In genomic region chr5:127567026-127567768, GRCh38 we compare ENCODE assay signal across 10 cellular contexts. TPM values are rescaled to one million over a fixed set of nuclear protein-coding genes. Genes with fewer than 3 reads are reported as not detected.
DNase-seq lines count a peak whose midpoint lies in the region; ATAC-seq and TF ChIP-seq lines count a peak whose summit lies in the region.
"Had no signal": no experiment of that assay in that cellular context is flagged by ENCODE, and none has a peak within 500 bp of the region (broad histone marks: within the 10 kb centered on the region; RNA-seq: fewer than 3 reads in every experiment).

No MANE protein-coding gene starts in this region.

- peak overlapping the region; percentile 42 for H3K4me3 Mint-ChIP-seq in natural killer cell treated with Interleukin-12 subunit alpha and Interleukin-12 subunit beta and Interleukin-15 and Interleukin-18, amount 100 ng/mL, for 72 hours
- H3K4me3 Mint-ChIP-seq in natural killer cell = no peak overlapping the region
- H3K4me3 Mint-ChIP-seq in stimulated activated memory B cell treated with anti-CD40 and anti-IgM and Interleukin-4, amounts not matched to agents 10 μg/mL and 1 μg/mL and 100 μg/mL, for 72 hours = no peak overlapping the region
- no peak overlapping the region for H3K4me3 Mint-ChIP-seq in activated T-helper 1 cell treated with anti-CD3 and anti-CD28 coated beads, Interleukin-12 subunit alpha, Interleukin-12 subunit beta, Interleukin-2, Interleukin-4 antibody, amounts not matched to agents 30 ng/mL and 10 ng/mL and 1 ng/mL, durations not matched to agents 14 hours and 24 hours and 36 hours

- TF ChIP-seq CTCF in natural killer cell (IDR thresholded peaks at IDR 0.05) = no peak

- no peaks in the 10 kb centered on the region for H3K36me3 ChIP-seq in aorta (ENCODE audit: control insufficient read depth in 1 of 2, insufficient read depth in 2 of 2, low read length in 1 of 2)

- H3K9me3 ChIP-seq in aorta (ENCODE audit: control insufficient read depth, low read length) = peaks cover 1% of the 10 kb centered on the region

- no peak overlapping the region for H3K4me3 ChIP-seq in aorta (ENCODE audit: low read length in 2 of 2)

- 58 to 62% methylated on average over 7 of the region's 7 CpGs for WGBS in aorta, 2 donors

- no peaks in the 10 kb centered on the region for H3K4me1 ChIP-seq in aorta (ENCODE audit: control insufficient read depth in 1 of 2, insufficient read depth in 2 of 2, low read length in 2 of 2)

- peaks cover 8% of the 10 kb centered on the region for H3K36me3 Mint-ChIP-seq in natural killer cell treated with Interleukin-12 subunit alpha and Interleukin-12 subunit beta and Interleukin-15 and Interleukin-18, amount 100 ng/mL, for 72 hours
- H3K36me3 Mint-ChIP-seq in natural killer cell = no peaks in the 10 kb centered on the region
- no peaks in the 10 kb centered on the region for H3K36me3 Mint-ChIP-seq in stimulated activated memory B cell treated with anti-CD40 and anti-IgM and Interleukin-4, amounts not matched to agents 10 μg/mL and 1 μg/mL and 100 μg/mL, for 72 hours
- H3K36me3 Mint-ChIP-seq in activated T-helper 1 cell treated with anti-CD3 and anti-CD28 coated beads, Interleukin-12 subunit alpha, Interleukin-12 subunit beta, Interleukin-2, Interleukin-4 antibody, amounts not matched to agents 30 ng/mL and 10 ng/mL and 1 ng/mL, durations not matched to agents 14 hours and 24 hours and 36 hours (ENCODE audit: low read depth) = no peaks in the 10 kb centered on the region
- H3K36me3 Mint-ChIP-seq: activated naive CD4-positive, alpha-beta T cell treated with anti-CD3 and anti-CD28 coated beads, Interleukin-2, amount 10 ng/mL, durations not matched to agents 7 days and 5 days had no signal

- peaks cover 7 to 9% of the 10 kb centered on the region in 2 donors for H3K27me3 Mint-ChIP-seq in natural killer cell treated with Interleukin-12 subunit alpha and Interleukin-12 subunit beta and Interleukin-15 and Interleukin-18, amount 100 ng/mL, for 72 hours
- H3K27me3 Mint-ChIP-seq in natural killer cell (ENCODE audit: low read depth in 2 of 2) = peaks cover 15 to 21% of the 10 kb centered on the region in 2 donors
- H3K27me3 Mint-ChIP-seq in stimulated activated memory B cell treated with anti-CD40 and anti-IgM and Interleukin-4, amounts not matched to agents 10 μg/mL and 1 μg/mL and 100 μg/mL, for 72 hours = peaks cover 52% of the 10 kb centered on the region
- H3K27me3 Mint-ChIP-seq in activated T-helper 1 cell treated with anti-CD3 and anti-CD28 coated beads, Interleukin-12 subunit alpha, Interleukin-12 subunit beta, Interleukin-2, Interleukin-4 antibody, amounts not matched to agents 30 ng/mL and 10 ng/mL and 1 ng/mL, durations not matched to agents 14 hours and 24 hours and 36 hours (ENCODE audit: insufficient read depth) = peaks cover 12% of the 10 kb centered on the region

- H3K27ac Mint-ChIP-seq in natural killer cell treated with Interleukin-12 subunit alpha and Interleukin-12 subunit beta and Interleukin-15 and Interleukin-18, amount 100 ng/mL, for 72 hours = no peak overlapping the region
- no peak overlapping the region for H3K27ac Mint-ChIP-seq in natural killer cell
- no peak overlapping the region for H3K27ac Mint-ChIP-seq in stimulated activated memory B cell treated with anti-CD40 and anti-IgM and Interleukin-4, amounts not matched to agents 10 μg/mL and 1 μg/mL and 100 μg/mL, for 72 hours
- H3K27ac Mint-ChIP-seq in activated T-helper 1 cell treated with anti-CD3 and anti-CD28 coated beads, Interleukin-12 subunit alpha, Interleukin-12 subunit beta, Interleukin-2, Interleukin-4 antibody, amounts not matched to agents 30 ng/mL and 10 ng/mL and 1 ng/mL, durations not matched to agents 14 hours and 24 hours and 36 hours = no peak overlapping the region
- H3K27ac Mint-ChIP-seq: activated naive CD4-positive, alpha-beta T cell treated with anti-CD3 and anti-CD28 coated beads, Interleukin-2, amount 10 ng/mL, durations not matched to agents 7 days and 5 days had no signal

- no peaks in the 10 kb centered on the region for H3K27me3 ChIP-seq in aorta (ENCODE audit: control insufficient read depth in 1 of 2, insufficient read depth in 2 of 2, low read length in 1 of 2)

- H3K4me1 Mint-ChIP-seq in natural killer cell treated with Interleukin-12 subunit alpha and Interleukin-12 subunit beta and Interleukin-15 and Interleukin-18, amount 100 ng/mL, for 72 hours (ENCODE audit: low read depth in 2 of 2) = peaks cover 8 to 31% of the 10 kb centered on the region in 2 donors
- peaks cover 6 to 10% of the 10 kb centered on the region in 2 donors for H3K4me1 Mint-ChIP-seq in natural killer cell
- H3K4me1 Mint-ChIP-seq in stimulated activated memory B cell treated with anti-CD40 and anti-IgM and Interleukin-4, amounts not matched to agents 10 μg/mL and 1 μg/mL and 100 μg/mL, for 72 hours = peaks cover 15% of the 10 kb centered on the region
- H3K4me1 Mint-ChIP-seq in activated T-helper 1 cell treated with anti-CD3 and anti-CD28 coated beads, Interleukin-12 subunit alpha, Interleukin-12 subunit beta, Interleukin-2, Interleukin-4 antibody, amounts not matched to agents 30 ng/mL and 10 ng/mL and 1 ng/mL, durations not matched to agents 14 hours and 24 hours and 36 hours (ENCODE audit: low read depth) = peaks cover 19% of the 10 kb centered on the region

- H3K9me3 Mint-ChIP-seq in natural killer cell treated with Interleukin-12 subunit alpha and Interleukin-12 subunit beta and Interleukin-15 and Interleukin-18, amount 100 ng/mL, for 72 hours = no peaks in the 10 kb centered on the region
- no peaks in the 10 kb centered on the region for H3K9me3 Mint-ChIP-seq in natural killer cell
- no peaks in the 10 kb centered on the region for H3K9me3 Mint-ChIP-seq in stimulated activated memory B cell treated with anti-CD40 and anti-IgM and Interleukin-4, amounts not matched to agents 10 μg/mL and 1 μg/mL and 100 μg/mL, for 72 hours
- no peaks in the 10 kb centered on the region for H3K9me3 Mint-ChIP-seq in activated T-helper 1 cell treated with anti-CD3 and anti-CD28 coated beads, Interleukin-12 subunit alpha, Interleukin-12 subunit beta, Interleukin-2, Interleukin-4 antibody, amounts not matched to agents 30 ng/mL and 10 ng/mL and 1 ng/mL, durations not matched to agents 14 hours and 24 hours and 36 hours
- H3K9me3 Mint-ChIP-seq: activated naive CD4-positive, alpha-beta T cell treated with anti-CD3 and anti-CD28 coated beads, Interleukin-2, amount 10 ng/mL, durations not matched to agents 7 days and 5 days had no signal

- ATAC-seq in natural killer cell treated with Interleukin-12 subunit alpha and Interleukin-12 subunit beta and Interleukin-15 and Interleukin-18, amount 100 ng/mL, for 72 hours = peak; percentile 49 to 73
- ATAC-seq in natural killer cell (no peak), GM21717 (IDR thresholded peaks at IDR 0.05; ENCODE audit: unreplicated experiment) (peak; percentile 86), HG03280 (IDR thresholded peaks at IDR 0.05; ENCODE audit: unreplicated experiment) (peak; percentile 75), aorta (ENCODE audit: low FRiP score) (no peak)
- ATAC-seq in stimulated activated memory B cell treated with anti-CD40 and anti-IgM and Interleukin-4, amounts not matched to agents 10 μg/mL and 1 μg/mL and 100 μg/mL, for 72 hours = peak; percentile 24

- H3K27ac ChIP-seq in substantia nigra (ENCODE audit: low read depth, low read length, poor library complexity, severe bottlenecking) (no peak overlapping the region), aorta (ENCODE audit: low read depth in 1 of 2, low read length in 2 of 2) (no peak overlapping the region)

- DNase-seq in natural killer cell treated with Interleukin-12 subunit alpha and Interleukin-12 subunit beta and Interleukin-15 and Interleukin-18, amount 100 ng/mL, for 72 hours (ENCODE audit: low spot score) = no peak
- DNase-seq in natural killer cell (no peak), substantia nigra (lab: John Stamatoyannopoulos, UW) (no peak), aorta (no peak)
- DNase-seq in activated T-helper 1 cell treated with anti-CD3 and anti-CD28 coated beads, Interleukin-12 subunit alpha, Interleukin-12 subunit beta, Interleukin-2, Interleukin-4 antibody, amounts not matched to agents 30 ng/mL and 10 ng/mL and 1 ng/mL, durations not matched to agents 14 hours and 24 hours and 36 hours (ENCODE audit: low spot score) = no peak
- DNase-seq: activated naive CD4-positive, alpha-beta T cell treated with anti-CD3 and anti-CD28 coated beads, Interleukin-2, amount 10 ng/mL, durations not matched to agents 7 days and 5 days; KG1 had no signal

- intact Hi-C loops in natural killer cell (cut with micrococcal nuclease) = no loop called here
- intact Hi-C loops in aorta (cut with DNase I) = loop anchor here in 1 of 2 donors (5.0 kb wide), 1 partner anchor 635 kb away; no protein-coding TSS in a partner anchor
- intact Hi-C loops in activated T-helper 1 cell treated with anti-CD3 and anti-CD28 coated beads, Interleukin-12 subunit alpha, Interleukin-12 subunit beta, Interleukin-2, Interleukin-4 antibody, amounts not matched to agents 30 ng/mL and 10 ng/mL and 1 ng/mL, durations not matched to agents 14 hours and 24 hours and 36 hours (cut with micrococcal nuclease) = loop anchor here (10.0 kb wide), 2 partner anchors 188 to 338 kb away; no protein-coding TSS in a partner anchor

RNA-seq across cellular contexts. Expression of gene PRRC1, which starts 49.8 kb away (rescaled TPM):
- total RNA-seq in natural killer cell treated with Interleukin-12 subunit alpha and Interleukin-12 subunit beta and Interleukin-15 and Interleukin-18, amount 100 ng/mL, for 72 hours = 10 to 100 TPM; 43.5 to 53.8 TPM
- total RNA-seq in natural killer cell (10 to 100 TPM; 37.7 to 41.1 (median 39.6) TPM), aorta (10 to 100 TPM; 46.2 to 47.9 TPM)
- 10 to 100 TPM; 17.7 to 19.8 TPM for polyA plus RNA-seq in aorta
- 52.9 and 59.7 TPM in 2 replicates for total RNA-seq in activated T-helper 1 cell treated with anti-CD3 and anti-CD28 coated beads, Interleukin-12 subunit alpha, Interleukin-12 subunit beta, Interleukin-2, Interleukin-4 antibody, amounts not matched to agents 30 ng/mL and 10 ng/mL and 1 ng/mL, durations not matched to agents 14 hours and 24 hours and 36 hours

Comparison
In these comparisons a context has a peak if more than half of its experiments do, and no peak if none do; other contexts are left out.
1. ATAC-seq: peak in natural killer cell treated with Interleukin-12 subunit alpha and Interleukin-12 subunit beta and Interleukin-15 and Interleukin-18, amount 100 ng/mL, for 72 hours (2 of 2), GM21717 (single experiment), HG03280 (single experiment) and stimulated activated memory B cell treated with anti-CD40 and anti-IgM and Interleukin-4, amounts not matched to agents 10 μg/mL and 1 μg/mL and 100 μg/mL, for 72 hours (single experiment); none in natural killer cell (0 of 3) and aorta (single experiment).